15 cellular contexts compared by ENCODE assay signal in genomic region chr2:30221531-30221930, GRCh38.
"Had no signal": no experiment of that assay in that cellular context is flagged by ENCODE, and none has a peak within 500 bp of the region (broad histone marks: within the 10 kb centered on the region; RNA-seq: fewer than 3 reads in every experiment).

No MANE protein-coding gene starts in this region.

- ATAC-seq: WTC11 had no signal

- H3K9me3 Mint-ChIP-seq: activated CD4-positive, alpha-beta T cell treated with anti-CD3 and anti-CD28 coated beads, Interleukin-2, amount 10 ng/mL, durations not matched to agents 7 days and 5 days; activated naive CD4-positive, alpha-beta T cell treated with anti-CD3 and anti-CD28 coated beads, Interleukin-2, amount 10 ng/mL, durations not matched to agents 7 days and 5 days; activated T-helper 2 cell treated with anti-CD3 and anti-CD28 coated beads, Interferon-gamma antibody, Interleukin-2, Interleukin-4, amounts not matched to agents 10 μg/mL and 5 μg/mL and 100 μg/mL, durations not matched to agents 14 hours and 24 hours and 36 hours; WTC11 had no signal

- DNase-seq: activated CD4-positive, alpha-beta T cell treated with anti-CD3 and anti-CD28 coated beads, Interleukin-2, amount 10 ng/mL, durations not matched to agents 7 days and 5 days; activated naive CD4-positive, alpha-beta T cell treated with anti-CD3 and anti-CD28 coated beads, Interleukin-2, amount 10 ng/mL, durations not matched to agents 7 days and 5 days; activated T-cell treated with anti-CD3 and anti-CD28 coated beads, Interleukin-2, amount 50 U/mL, for 1 hour; dorsolateral prefrontal cortex; hippocampal formation; kidney glomerular epithelial cell; mesendoderm; stimulated activated CD4-positive, alpha-beta T cell treated with anti-CD3 and anti-CD28 coated beads, Interleukin-1b, Interleukin-23, amount 100 ng/mL, for 48 hours; substantia nigra; uterus had no signal

- H3K4me1 ChIP-seq: uterus had no signal

- H3K4me3 ChIP-seq: cardiac muscle cell, dorsolateral prefrontal cortex, esophagus muscularis mucosa, tibial nerve, uterus had no signal

- H3K36me3 ChIP-seq: cardiac muscle cell, esophagus muscularis mucosa, tibial nerve, uterus had no signal

- H3K27ac Mint-ChIP-seq: activated CD4-positive, alpha-beta T cell treated with anti-CD3 and anti-CD28 coated beads, Interleukin-2, amount 10 ng/mL, durations not matched to agents 7 days and 5 days; activated T-helper 2 cell treated with anti-CD3 and anti-CD28 coated beads, Interferon-gamma antibody, Interleukin-2, Interleukin-4, amounts not matched to agents 10 μg/mL and 5 μg/mL and 100 μg/mL, durations not matched to agents 14 hours and 24 hours and 36 hours; WTC11 had no signal

- H3K9me3 ChIP-seq: esophagus muscularis mucosa, tibial nerve, uterus had no signal

- H3K36me3 Mint-ChIP-seq: activated naive CD4-positive, alpha-beta T cell treated with anti-CD3 and anti-CD28 coated beads, Interleukin-2, amount 10 ng/mL, durations not matched to agents 7 days and 5 days; WTC11 had no signal

- H3K27me3 Mint-ChIP-seq: activated CD4-positive, alpha-beta T cell treated with anti-CD3 and anti-CD28 coated beads, Interleukin-2, amount 10 ng/mL, durations not matched to agents 7 days and 5 days had no signal

- H3K27me3 ChIP-seq: cardiac muscle cell, esophagus muscularis mucosa, tibial nerve, uterus had no signal

- H3K27ac ChIP-seq: cardiac muscle cell, dorsolateral prefrontal cortex, esophagus muscularis mucosa, tibial nerve, uterus had no signal

- H3K4me3 Mint-ChIP-seq: activated CD4-positive, alpha-beta T cell treated with anti-CD3 and anti-CD28 coated beads, Interleukin-2, amount 10 ng/mL, durations not matched to agents 7 days and 5 days; activated naive CD4-positive, alpha-beta T cell treated with anti-CD3 and anti-CD28 coated beads, Interleukin-2, amount 10 ng/mL, durations not matched to agents 7 days and 5 days; WTC11 had no signal
